Comparison of ENCODE assay signal across 15 cellular contexts in genomic region chr4:76206222-76206942, GRCh38. TPM values are rescaled to one million over a fixed set of nuclear protein-coding genes. Genes with fewer than 3 reads are reported as not detected.
DNase-seq lines count a peak whose midpoint lies in the region; ATAC-seq and TF ChIP-seq lines count a peak whose summit lies in the region.
"Had no signal": no experiment of that assay in that cellular context is flagged by ENCODE, and none has a peak within 500 bp of the region (broad histone marks: within the 10 kb centered on the region; RNA-seq: fewer than 3 reads in every experiment).

No MANE protein-coding gene starts in this region.

- H3K4me3 ChIP-seq in tibial nerve: no peak overlapping the region
- H3K4me3 ChIP-seq: SJCRH30 had no signal

- no peaks in the 10 kb centered on the region for H3K36me3 Mint-ChIP-seq in mesothelial cell of epicardium
- H3K36me3 Mint-ChIP-seq in endothelial cell (ENCODE audit: low read depth, unreplicated experiment): no peaks in the 10 kb centered on the region
- H3K36me3 Mint-ChIP-seq: natural killer cell had no signal

- peaks cover 0 to 84% (median 66%) of the 10 kb centered on the region in 4 donors for H3K4me1 ChIP-seq in tibial nerve

- H3K4me3 Mint-ChIP-seq in mesothelial cell of epicardium: peak overlapping the region; percentile 9
- H3K4me3 Mint-ChIP-seq in endothelial cell (ENCODE audit: unreplicated experiment): no peak overlapping the region
- H3K4me3 Mint-ChIP-seq: natural killer cell had no signal

- H3K4me1 Mint-ChIP-seq in mesothelial cell of epicardium (peaks cover 53% of the 10 kb centered on the region), endothelial cell (ENCODE audit: unreplicated experiment) (peaks cover 52% of the 10 kb centered on the region)

- no peak for TF ChIP-seq POLR2A in tibial nerve (IDR thresholded peaks at IDR 0.05)

- DNase-seq in NCI-H82 (lab: John Stamatoyannopoulos, UW) (peak; percentile 92), mesothelial cell of epicardium (ENCODE audit: low spot score in 2 of 2, unreplicated experiment in 2 of 2) (peak; percentile 29 to 57), tibial nerve (ENCODE audit: low spot score in 2 of 2) (no peak), GOT3 (lab: John Stamatoyannopoulos, UW) (no peak), endothelial cell (ENCODE audit: low spot score) (no peak), ecto neural progenitor cell (ENCODE audit: low spot score) (no peak)
- DNase-seq: DND-41; KG1; natural killer cell; NCI-H226; stimulated activated CD4-positive, alpha-beta T cell treated with anti-CD3 and anti-CD28 coated beads, Interleukin-4, amount 100 ng/mL, for 1 hour had no signal

- peak overlapping the region; percentile 96 for H3K27ac Mint-ChIP-seq in mesothelial cell of epicardium
- H3K27ac Mint-ChIP-seq in endothelial cell (ENCODE audit: unreplicated experiment): no peak overlapping the region
- H3K27ac Mint-ChIP-seq: natural killer cell had no signal

- ATAC-seq in HG03039 (IDR thresholded peaks at IDR 0.05; ENCODE audit: unreplicated experiment): no peak
- ATAC-seq: natural killer cell had no signal

- peak overlapping the region; percentile 83 for H3K27ac ChIP-seq in cingulate gyrus (ENCODE audit: low read depth, low read length)
- peak overlapping the region; percentile 45 to 97 (median 71) for H3K27ac ChIP-seq in tibial nerve
- H3K27ac ChIP-seq: SJCRH30 had no signal

- H3K27me3 Mint-ChIP-seq in mesothelial cell of epicardium (ENCODE audit: low read depth) (no peaks in the 10 kb centered on the region), endothelial cell (ENCODE audit: unreplicated experiment) (peaks cover 2% of the 10 kb centered on the region)

- WGBS in tibial nerve, 2 donors: 36% methylated on average over 7 of the region's 7 CpGs

- no peak for TF ChIP-seq EP300 in tibial nerve (IDR thresholded peaks at IDR 0.05)

- H3K27me3 ChIP-seq in tibial nerve: no peaks in the 10 kb centered on the region
- H3K27me3 ChIP-seq: SJCRH30 had no signal

- TF ChIP-seq CTCF in mesothelial cell of epicardium (IDR thresholded peaks at IDR 0.05; ENCODE audit: unreplicated experiment) (no peak), tibial nerve (IDR thresholded peaks at IDR 0.05) (no peak), endothelial cell (IDR thresholded peaks at IDR 0.05; ENCODE audit: unreplicated experiment) (no peak)

- no peaks in the 10 kb centered on the region for H3K36me3 ChIP-seq in tibial nerve
- H3K36me3 ChIP-seq: SJCRH30 had no signal

- H3K9me3 Mint-ChIP-seq in mesothelial cell of epicardium (no peaks in the 10 kb centered on the region), endothelial cell (ENCODE audit: unreplicated experiment) (no peaks in the 10 kb centered on the region)
- H3K9me3 Mint-ChIP-seq: natural killer cell had no signal

- no peaks in the 10 kb centered on the region for H3K9me3 ChIP-seq in tibial nerve
- H3K9me3 ChIP-seq: SJCRH30 had no signal

RNA-seq across cellular contexts. Expression of gene SCARB2, which starts 7.2 kb away (rescaled TPM):
- total RNA-seq in mesothelial cell of epicardium (97.0 to 106 TPM (median 97.6 TPM) in 3 replicates), tibial nerve (100 to 1,000 TPM; 126 to 219 (median 143) TPM), endothelial cell (ENCODE audit: unreplicated experiment) (181 TPM)

RNA-seq across cellular contexts. Expression of gene FAM47E, which starts 45.1 kb away (rescaled TPM):
- 1.2 to 2.6 TPM (median 2.3 TPM) in 3 replicates for total RNA-seq in mesothelial cell of epicardium
- total RNA-seq in tibial nerve: 1 to 10 TPM in 3 of 4 donors, under 1 TPM in 1; 0.30 to 4.6 (median 1.5) TPM
- total RNA-seq in endothelial cell (ENCODE audit: unreplicated experiment): 1.1 TPM
- total RNA-seq: glomerular endothelial cell had no signal

RNA-seq across cellular contexts. Expression of gene NUP54, which starts 58.2 kb away (rescaled TPM):
- total RNA-seq in mesothelial cell of epicardium (62.0 to 64.5 TPM (median 64.5 TPM) in 3 replicates), tibial nerve (10 to 100 TPM; 27.5 to 39.6 (median 31.8) TPM), endothelial cell (ENCODE audit: unreplicated experiment) (44.2 TPM)

Comparison
In these comparisons a context has a peak if more than half of its experiments do, and no peak if none do; other contexts are left out.
1. DNase-seq: peak in NCI-H82 (single experiment) and mesothelial cell of epicardium (2 of 2); none in tibial nerve (0 of 2), GOT3 (single experiment), endothelial cell (single experiment) and ecto neural progenitor cell (single experiment).